ENCODE assay signal across 17 cellular contexts in the genomic region with DNA sequence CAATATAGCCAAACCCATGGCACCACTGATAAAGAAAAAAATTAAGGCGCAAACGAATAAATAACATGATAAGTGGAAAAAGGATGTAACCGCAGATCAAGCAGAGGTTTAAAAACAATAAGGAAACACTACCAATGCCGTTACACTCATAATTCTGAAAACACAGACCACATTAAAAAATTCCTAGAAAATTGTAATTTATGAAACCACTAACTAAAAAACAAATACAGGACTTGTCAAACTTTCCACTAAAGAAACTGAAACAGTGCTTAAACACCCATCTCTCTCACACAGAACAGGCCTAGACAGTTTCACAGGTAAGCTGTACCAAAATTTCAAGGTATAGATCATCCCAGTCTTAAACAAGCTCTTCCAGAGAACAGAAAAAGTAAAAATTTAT.
"Had no signal": no experiment of that assay in that cellular context is flagged by ENCODE, and none has a peak within 500 bp of the region (broad histone marks: within the 10 kb centered on the region; RNA-seq: fewer than 3 reads in every experiment).

No MANE protein-coding gene starts in this region.

- H3K9me3 ChIP-seq: esophagus squamous epithelium, ovary, transverse colon, vagina had no signal

- DNase-seq: activated CD8-positive, alpha-beta memory T cell treated with anti-CD3 and anti-CD28 coated beads, Interleukin-2, amount 50 U/mL, for 4 hours; activated effector memory CD4-positive, alpha-beta T cell treated with Interleukin-2 at 50 U/mL for 16 hours; aorta; effector CD8-positive, alpha-beta T cell; esophagus squamous epithelium; islet precursor cell; mammary epithelial cell; naive B cell; ovary; stimulated activated CD4-positive, alpha-beta T cell treated with anti-CD3 and anti-CD28 coated beads, Interleukin-12 subunit alpha, Interleukin-12 subunit beta, amount 100 ng/mL, for 4 hours; stimulated activated CD4-positive, alpha-beta T cell treated with anti-CD3 and anti-CD28 coated beads, Interleukin-2, amount 100 ng/mL, for 24 hours; T1000; transverse colon; WERI-Rb-1 had no signal

- ATAC-seq: stimulated activated memory B cell treated with anti-CD40 and anti-IgM and Interleukin-4, amounts not matched to agents 10 μg/mL and 1 μg/mL and 100 μg/mL, for 72 hours had no signal

- H3K27me3 ChIP-seq: hepatocyte, ovary, transverse colon, vagina had no signal

- H3K36me3 ChIP-seq: esophagus squamous epithelium, ovary, transverse colon, vagina, WERI-Rb-1 had no signal

- H3K4me1 Mint-ChIP-seq: naive B cell; stimulated activated memory B cell treated with anti-CD40 and anti-IgM and Interleukin-4, amounts not matched to agents 10 μg/mL and 1 μg/mL and 100 μg/mL, for 72 hours had no signal

- H3K4me3 ChIP-seq: esophagus squamous epithelium, hepatocyte, ovary, transverse colon, vagina had no signal

- H3K36me3 Mint-ChIP-seq: naive B cell; stimulated activated memory B cell treated with anti-CD40 and anti-IgM and Interleukin-4, amounts not matched to agents 10 μg/mL and 1 μg/mL and 100 μg/mL, for 72 hours had no signal

- H3K27ac Mint-ChIP-seq: naive B cell; stimulated activated memory B cell treated with anti-CD40 and anti-IgM and Interleukin-4, amounts not matched to agents 10 μg/mL and 1 μg/mL and 100 μg/mL, for 72 hours had no signal

- H3K27ac ChIP-seq: esophagus squamous epithelium, hepatocyte, ovary, transverse colon, vagina, WERI-Rb-1 had no signal

- H3K4me3 Mint-ChIP-seq: naive B cell; stimulated activated memory B cell treated with anti-CD40 and anti-IgM and Interleukin-4, amounts not matched to agents 10 μg/mL and 1 μg/mL and 100 μg/mL, for 72 hours had no signal
